Comparison of ENCODE assay signal across 8 cellular contexts in genomic region chr6:5260661-5261544, GRCh38. TPM values are rescaled to one million over a fixed set of nuclear protein-coding genes. Genes with fewer than 3 reads are reported as not detected.
DNase-seq lines count a peak whose midpoint lies in the region; ATAC-seq and TF ChIP-seq lines count a peak whose summit lies in the region.

Gene FARS2 (plus strand): TSS chr6:5261513.
Gene LYRM4 (minus strand): TSS chr6:5260950. CDS start chr6:5260733, 217 bp downstream.

- DNase-seq in NCI-H1048 (lab: John Stamatoyannopoulos, UW) = peak; percentile 75
- peak; percentile 71 for DNase-seq in SKM-1 (lab: John Stamatoyannopoulos, UW; ENCODE audit: unreplicated experiment)
- DNase-seq in activated naive CD4-positive, alpha-beta T cell treated with anti-CD3 and anti-CD28 coated beads, Interleukin-2, amount 50 U/mL, for 72 hours (ENCODE audit: low spot score in 2 of 2) = peak; percentile 89 to 93
- DNase-seq in glomerular endothelial cell (ENCODE audit: extremely low read depth, low read depth, low spot score) = peak; percentile 31
- peak; percentile 68 for DNase-seq in omental fat pad (ENCODE audit: low spot score)

- H3K27ac ChIP-seq in temporal lobe (ENCODE audit: low read depth, low read length) = peak within 1 kb of the TSS; percentile 91

- H3K27ac Mint-ChIP-seq in activated naive CD4-positive, alpha-beta T cell treated with anti-CD3 and anti-CD28 coated beads, Interleukin-2, amount 50 U/mL, for 72 hours = peak within 1 kb of the TSS; percentile 98 to 99

- H3K9me3 Mint-ChIP-seq in activated naive CD4-positive, alpha-beta T cell treated with anti-CD3 and anti-CD28 coated beads, Interleukin-2, amount 50 U/mL, for 72 hours = no peaks in the 10 kb centered on the region

- ATAC-seq in HG02588 (IDR thresholded peaks at IDR 0.05; ENCODE audit: unreplicated experiment) (peak; percentile 77), omental fat pad (ENCODE audit: low FRiP score) (peak; percentile 98)
- ATAC-seq in activated naive CD4-positive, alpha-beta T cell treated with anti-CD3 and anti-CD28 coated beads, Interleukin-2, amount 50 U/mL, for 72 hours = peak; percentile 85

- no peak for TF ChIP-seq CTCF in omental fat pad (IDR thresholded peaks at IDR 0.05)

- peak within 1 kb of the TSS; percentile 89 for H3K4me3 ChIP-seq in GM08714 (ENCODE audit: low read length)

- H3K36me3 Mint-ChIP-seq in activated naive CD4-positive, alpha-beta T cell treated with anti-CD3 and anti-CD28 coated beads, Interleukin-2, amount 50 U/mL, for 72 hours = peaks cover 17 to 20% of the 10 kb centered on the region in 2 donors

RNA-seq across cellular contexts. Expression of gene FARS2, which starts in this region (rescaled TPM):
- total RNA-seq in activated naive CD4-positive, alpha-beta T cell treated with anti-CD3 and anti-CD28 coated beads, Interleukin-2, amount 50 U/mL, for 72 hours = 10 to 100 TPM in 1 of 2 donors, 1 to 10 TPM in 1; 8.2 to 29.0 TPM
- total RNA-seq in glomerular endothelial cell = 11.6 and 15.8 TPM in 2 replicates
- total RNA-seq in omental fat pad = 10 to 100 TPM; 12.5 to 18.1 (median 14.5) TPM
- total RNA-seq in temporal lobe = 19.9 TPM

RNA-seq across cellular contexts. Expression of gene LYRM4, which starts in this region (rescaled TPM):
- 10 to 100 TPM; 32.7 to 40.7 TPM for total RNA-seq in activated naive CD4-positive, alpha-beta T cell treated with anti-CD3 and anti-CD28 coated beads, Interleukin-2, amount 50 U/mL, for 72 hours
- total RNA-seq in glomerular endothelial cell = 22.6 and 26.1 TPM in 2 replicates
- 10 to 100 TPM; 21.4 to 47.8 (median 26.2) TPM for total RNA-seq in omental fat pad
- total RNA-seq in temporal lobe = 9.1 TPM

Comparison
In these comparisons a context has a peak if more than half of its experiments do, and no peak if none do; other contexts are left out.
1. Peak in every context shown above with its lines: DNase-seq, ATAC-seq, H3K4me3 ChIP-seq and H3K27ac ChIP-seq.
2. DNase-seq: peak in every context shown above with its lines; median percentile 91 in activated naive CD4-positive, alpha-beta T cell treated with anti-CD3 and anti-CD28 coated beads, Interleukin-2, amount 50 U/mL, for 72 hours; 75 in NCI-H1048; 71 in SKM-1; 68 in omental fat pad; 31 in glomerular endothelial cell.